In the genomic region with DNA sequence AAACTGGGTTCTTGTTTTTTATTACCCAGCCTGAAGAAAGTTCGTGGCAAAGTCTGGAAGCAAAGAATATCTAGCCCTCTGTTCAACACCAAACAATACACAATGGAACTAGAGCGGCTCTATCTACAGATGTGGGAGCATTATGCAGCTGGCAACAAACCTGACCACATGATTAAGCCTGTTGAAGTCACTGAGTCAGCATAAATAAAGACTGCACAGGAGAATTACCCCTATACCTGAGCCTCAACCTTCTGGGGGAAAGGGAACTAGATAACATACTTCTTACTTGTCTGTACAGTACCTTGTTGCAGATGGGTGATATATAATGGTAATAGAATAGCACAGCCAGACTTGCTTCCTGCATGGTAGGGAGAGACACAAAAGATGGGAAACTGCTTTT, we compare ENCODE assay signal across 30 cellular contexts. TPM values are rescaled to one million over a fixed set of nuclear protein-coding genes. Genes with fewer than 3 reads are reported as not detected.
DNase-seq lines count a peak whose midpoint lies in the region; ATAC-seq, FAIRE-seq and TF ChIP-seq lines count a peak whose summit lies in the region.
"Had no signal": no experiment of that assay in that cellular context is flagged by ENCODE, and none has a peak within 500 bp of the region (broad histone marks: within the 10 kb centered on the region; RNA-seq: fewer than 3 reads in every experiment).

No MANE protein-coding gene starts in this region.

- 100% methylated on average over 2 of the region's 2 CpGs for WGBS in HepG2 (ENCODE audit: low lambda C conversion rate)
- WGBS in right lobe of liver (ENCODE audit: insufficient coverage, low coverage, low lambda C conversion rate, missing lambda C conversion rate) = 63% methylated on average over 2 of the region's 2 CpGs

- TF ChIP-seq POLR2A in HepG2 (IDR thresholded peaks at IDR 0.05; ENCODE audit: insufficient read depth in 1 of 2, low read depth in 2 of 2, low read length in 2 of 2) (no peak), right lobe of liver (IDR thresholded peaks at IDR 0.05) (no peak)

- no peaks in the 10 kb centered on the region for H4K20me1 ChIP-seq in HepG2 (ENCODE audit: insufficient read depth, low read length)

- H3K4me1 ChIP-seq in HepG2 (ENCODE audit: insufficient read depth, low read length) (no peaks in the 10 kb centered on the region), right lobe of liver (no peaks in the 10 kb centered on the region)
- H3K4me1 ChIP-seq: BLaER1 had no signal

- in situ Hi-C loops in HepG2 (cut with HindIII; ENCODE audit: extremely low pct_ligation_motif_present, low pct_unique_long_range_greater_than_20kb) = no loop called here

- BruUV-seq in HepG2 (replicated peaks; lab: Mats Ljungman, UMichigan) = no TSS peak

- no peak for FAIRE-seq in HepG2 (lab: Jason Lieb, UNC)
- FAIRE-seq: D721Med, GM18507 had no signal

- no peak for TF ChIP-seq CTCF in HepG2 (CRISPR knock-in tag; IDR thresholded peaks at IDR 0.05)
- TF ChIP-seq CTCF in right lobe of liver (IDR thresholded peaks at IDR 0.05) = no peak

- H3K36me3 ChIP-seq in HepG2 (replicated peaks in 1 of 2; ENCODE audit: control insufficient read depth in 1 of 2, insufficient read depth in 2 of 2, low read length in 2 of 2) = peaks cover 1 to 11% of the 10 kb centered on the region in 2 experiments; a peak in 2 of 5 replicates
- H3K36me3 ChIP-seq in right lobe of liver = peaks cover 0 to 48% (median 9%) of the 10 kb centered on the region in 4 donors

- H3K36me3 Mint-ChIP-seq in activated CD4-positive, alpha-beta memory T cell treated with anti-CD3 and anti-CD28 coated beads for 36 hours = peaks cover 32% of the 10 kb centered on the region
- H3K36me3 Mint-ChIP-seq in activated CD4-positive, alpha-beta memory T cell treated with anti-CD3 and anti-CD28 coated beads, Interleukin-2, amount 10 ng/mL, durations not matched to agents 7 days and 5 days (ENCODE audit: low read depth) = peaks cover 64% of the 10 kb centered on the region
- peaks cover 37% of the 10 kb centered on the region for H3K36me3 Mint-ChIP-seq in activated naive CD8-positive, alpha-beta T cell treated with anti-CD3 and anti-CD28 coated beads for 36 hours

- CTCF ChIA-PET in activated CD4-positive, alpha-beta memory T cell treated with anti-CD3 and anti-CD28 coated beads for 36 hours (lab: Charles Lee) = interaction anchor here (1.0 kb wide), 1 partner anchor 79 kb away, joined by 3 read pairs; no protein-coding TSS in a partner anchor
- CTCF ChIA-PET in activated CD4-positive, alpha-beta memory T cell treated with anti-CD3 and anti-CD28 coated beads, Interleukin-2, amount 10 ng/mL, durations not matched to agents 7 days and 5 days (lab: Charles Lee) = no interaction called here
- CTCF ChIA-PET in HepG2 (lab: Yijun Ruan, JAX; ENCODE audit: low intra/inter-chr PET ratio, low total read pairs) = no interaction called here

- H3K27me3 ChIP-seq in HepG2 (ENCODE audit: control insufficient read depth in 1 of 2, insufficient read depth in 2 of 2, low read length in 2 of 2) (no peaks in the 10 kb centered on the region), right lobe of liver (no peaks in the 10 kb centered on the region)
- H3K27me3 ChIP-seq: MG63 had no signal

- TF ChIP-seq EP300 in HepG2 (IDR thresholded peaks at IDR 0.05; ENCODE audit: low read depth in 2 of 2, low read length in 2 of 2) = no peak
- no peak for TF ChIP-seq EP300 in HepG2 (CRISPR knock-in tag; IDR thresholded peaks at IDR 0.05; ENCODE audit: borderline replicate concordance)

- H3K9me3 ChIP-seq in HepG2 (ENCODE audit: low read length) (no peaks in the 10 kb centered on the region), right lobe of liver (no peaks in the 10 kb centered on the region)
- H3K9me3 ChIP-seq: BLaER1, MG63 had no signal

- H3K4me3 Mint-ChIP-seq in activated CD4-positive, alpha-beta memory T cell treated with anti-CD3 and anti-CD28 coated beads for 36 hours = no peak overlapping the region
- no peak overlapping the region for H3K4me3 Mint-ChIP-seq in activated CD4-positive, alpha-beta memory T cell treated with anti-CD3 and anti-CD28 coated beads, Interleukin-2, amount 10 ng/mL, durations not matched to agents 7 days and 5 days
- H3K4me3 Mint-ChIP-seq in activated naive CD8-positive, alpha-beta T cell treated with anti-CD3 and anti-CD28 coated beads for 36 hours = no peak overlapping the region
- H3K4me3 Mint-ChIP-seq: CD4-positive, CD25-positive, alpha-beta regulatory T cell had no signal

- H3K27me3 Mint-ChIP-seq in activated CD4-positive, alpha-beta memory T cell treated with anti-CD3 and anti-CD28 coated beads for 36 hours = no peaks in the 10 kb centered on the region
- no peaks in the 10 kb centered on the region for H3K27me3 Mint-ChIP-seq in activated CD4-positive, alpha-beta memory T cell treated with anti-CD3 and anti-CD28 coated beads, Interleukin-2, amount 10 ng/mL, durations not matched to agents 7 days and 5 days
- peaks cover 3% of the 10 kb centered on the region for H3K27me3 Mint-ChIP-seq in activated naive CD8-positive, alpha-beta T cell treated with anti-CD3 and anti-CD28 coated beads for 36 hours
- H3K27me3 Mint-ChIP-seq: CD4-positive, CD25-positive, alpha-beta regulatory T cell had no signal

- H2AFZ ChIP-seq in HepG2 (ENCODE audit: low read length) = no peak overlapping the region

- no peak overlapping the region for H3K9ac ChIP-seq in HepG2 (ENCODE audit: insufficient read depth, low read depth, low read length)
- H3K9ac ChIP-seq: BLaER1 had no signal

- intact Hi-C loops in activated CD4-positive, alpha-beta memory T cell treated with anti-CD3 and anti-CD28 coated beads for 36 hours (cut with micrococcal nuclease) = loop anchor here (5.0 kb wide), 1 partner anchor 34 kb away; no protein-coding TSS in a partner anchor
- intact Hi-C loops in HepG2 (cut with micrococcal nuclease; ENCODE audit: unreplicated experiment) = loop anchor here (5.0 kb wide), 1 partner anchor 79 kb away; no protein-coding TSS in a partner anchor
- intact Hi-C loops in right lobe of liver (cut with DNase I) = no loop called here
- intact Hi-C loops in left colon (cut with DNase I, micrococcal nuclease) = no loop called here

- peak overlapping the region; percentile 1 for H3K27ac Mint-ChIP-seq in activated CD4-positive, alpha-beta memory T cell treated with anti-CD3 and anti-CD28 coated beads for 36 hours
- H3K27ac Mint-ChIP-seq in activated CD4-positive, alpha-beta memory T cell treated with anti-CD3 and anti-CD28 coated beads, Interleukin-2, amount 10 ng/mL, durations not matched to agents 7 days and 5 days = no peak overlapping the region
- peak overlapping the region; percentile 29 for H3K27ac Mint-ChIP-seq in activated naive CD8-positive, alpha-beta T cell treated with anti-CD3 and anti-CD28 coated beads for 36 hours
- H3K27ac Mint-ChIP-seq: CD4-positive, CD25-positive, alpha-beta regulatory T cell had no signal

- H3K79me2 ChIP-seq in HepG2 (ENCODE audit: insufficient read depth, low read length) = no peaks in the 10 kb centered on the region

- DNase-seq in activated CD4-positive, alpha-beta memory T cell treated with anti-CD3 and anti-CD28 coated beads for 36 hours = no peak
- DNase-seq in activated CD4-positive, alpha-beta memory T cell treated with anti-CD3 and anti-CD28 coated beads, Interleukin-2, amount 10 ng/mL, durations not matched to agents 7 days and 5 days = no peak
- DNase-seq in HepG2 (ENCODE audit: low spot score) (no peak), right lobe of liver (no peak), left colon (no peak), NCI-H446 treated with DMSO at 0.1 percent for 48 hours (lab: John Stamatoyannopoulos, UW) (no peak)
- DNase-seq in activated naive CD8-positive, alpha-beta T cell treated with anti-CD3 and anti-CD28 coated beads for 36 hours = no peak
- DNase-seq: 8988T; CD4-positive, CD25-positive, alpha-beta regulatory T cell; H7; KG1; MG63; NCI-H1105 treated with DMSO at 0.1 percent for 48 hours; NCI-H2029; NCI-H2227 treated with DMSO at 0.1 percent for 48 hours; NCI-H510A; NCI-H69; SHP77 had no signal

- no peak for TF ChIP-seq RAD21 in HepG2 (CRISPR knock-in tag; IDR thresholded peaks at IDR 0.05)

- ATAC-seq in HepG2 = no peak
- no peak for ATAC-seq in right lobe of liver
- no peak for ATAC-seq in left colon
- no peak for ATAC-seq in HG03039 (IDR thresholded peaks at IDR 0.05; ENCODE audit: unreplicated experiment)
- ATAC-seq: Panc1 had no signal

- H3K9me3 Mint-ChIP-seq in activated CD4-positive, alpha-beta memory T cell treated with anti-CD3 and anti-CD28 coated beads for 36 hours = no peaks in the 10 kb centered on the region
- no peaks in the 10 kb centered on the region for H3K9me3 Mint-ChIP-seq in activated CD4-positive, alpha-beta memory T cell treated with anti-CD3 and anti-CD28 coated beads, Interleukin-2, amount 10 ng/mL, durations not matched to agents 7 days and 5 days
- H3K9me3 Mint-ChIP-seq in activated naive CD8-positive, alpha-beta T cell treated with anti-CD3 and anti-CD28 coated beads for 36 hours = no peaks in the 10 kb centered on the region
- H3K9me3 Mint-ChIP-seq: CD4-positive, CD25-positive, alpha-beta regulatory T cell had no signal

- POLR2A ChIA-PET in activated CD4-positive, alpha-beta memory T cell treated with anti-CD3 and anti-CD28 coated beads for 36 hours (lab: Charles Lee) = no interaction called here
- POLR2A ChIA-PET in activated CD4-positive, alpha-beta memory T cell treated with anti-CD3 and anti-CD28 coated beads, Interleukin-2, amount 10 ng/mL, durations not matched to agents 7 days and 5 days (lab: Charles Lee) = interaction anchor here (1.0 kb wide), 1 partner anchor 29 kb away, joined by 3 read pairs; no protein-coding TSS in a partner anchor
- POLR2A ChIA-PET in HepG2 (lab: Yijun Ruan, JAX) = no interaction called here

- no peak overlapping the region for H3K27ac ChIP-seq in HepG2 (ENCODE audit: extremely low read length, insufficient read depth, low read length)
- no peak overlapping the region for H3K27ac ChIP-seq in right lobe of liver
- H3K27ac ChIP-seq: BLaER1, RWPE1 had no signal

- no peak overlapping the region for H3K4me2 ChIP-seq in HepG2 (ENCODE audit: low read depth, low read length)
- H3K4me2 ChIP-seq: BLaER1 had no signal

- H3K4me1 Mint-ChIP-seq in activated CD4-positive, alpha-beta memory T cell treated with anti-CD3 and anti-CD28 coated beads for 36 hours (ENCODE audit: low read depth) = no peaks in the 10 kb centered on the region
- H3K4me1 Mint-ChIP-seq in activated CD4-positive, alpha-beta memory T cell treated with anti-CD3 and anti-CD28 coated beads, Interleukin-2, amount 10 ng/mL, durations not matched to agents 7 days and 5 days = no peaks in the 10 kb centered on the region
- H3K4me1 Mint-ChIP-seq in activated naive CD8-positive, alpha-beta T cell treated with anti-CD3 and anti-CD28 coated beads for 36 hours = peaks cover 18% of the 10 kb centered on the region

- H3K4me3 ChIP-seq in HepG2 (replicated peaks in 1 of 3; ENCODE audit: insufficient read depth in 1 of 3, low read depth in 2 of 3, low read length in 3 of 3) = no peak overlapping the region
- H3K4me3 ChIP-seq in right lobe of liver = no peak overlapping the region
- H3K4me3 ChIP-seq: BLaER1, MG63 had no signal

RNA-seq across cellular contexts. Expression of a gene that starts 4.6 kb away (rescaled TPM):
- 1 to 10 TPM; 3.2 to 3.4 TPM for total RNA-seq in activated CD4-positive, alpha-beta memory T cell treated with anti-CD3 and anti-CD28 coated beads for 36 hours
- 1 to 10 TPM; 4.4 to 5.3 TPM for total RNA-seq in activated CD4-positive, alpha-beta memory T cell treated with anti-CD3 and anti-CD28 coated beads, Interleukin-2, amount 10 ng/mL, durations not matched to agents 7 days and 5 days
- total RNA-seq in HepG2 (2016; rRNA removed; fragmentation: Illumina TruSeq; extraction: Trizol) = 0.17 and 0.66 TPM in 2 replicates
- total RNA-seq in HepG2 (2016; cell fraction: cytosol; rRNA removed; fragmentation: Illumina TruSeq; extraction: Trizol; ENCODE audit: low read depth) = 0.35 and 0.51 TPM in 2 replicates
- total RNA-seq in HepG2 (2016; cell fraction: insoluble cytoplasmic fraction; rRNA removed; fragmentation: Illumina TruSeq; extraction: Trizol) = 0.27 and 0.32 TPM in 2 replicates
- total RNA-seq in HepG2 (2016; cell fraction: membrane; rRNA removed; fragmentation: Illumina TruSeq; extraction: Trizol) = 0.38 and 0.43 TPM in 2 replicates
- 0.62 and 0.69 TPM in 2 replicates for total RNA-seq in HepG2 (2016; cell fraction: nucleus; rRNA removed; fragmentation: Illumina TruSeq; extraction: Trizol)
- 0.38 and 0.44 TPM in 2 replicates for polyA plus RNA-seq in HepG2 (2011; rRNA removed)
- 0.09 and 0.12 TPM in 2 replicates for polyA plus RNA-seq in HepG2 (2011; cell fraction: cytosol; rRNA removed)
- polyA plus RNA-seq in HepG2 (2011; cell fraction: nucleus; rRNA removed) = 1.7 and 2.0 TPM in 2 replicates
- polyA plus RNA-seq in HepG2 (2012) = 0.27 and 0.55 TPM in 2 replicates
- 0.05 and 0.11 TPM in 2 replicates for polyA plus RNA-seq in HepG2 (2016; cell fraction: cytosol; fragmentation: Illumina TruSeq; extraction: Trizol; ENCODE audit: low read depth)
- 0.17 and 0.27 TPM in 2 replicates for polyA plus RNA-seq in HepG2 (2016; cell fraction: insoluble cytoplasmic fraction; fragmentation: Illumina TruSeq; extraction: Trizol; ENCODE audit: low read depth)
- 0.17 and 0.20 TPM in 2 replicates for polyA plus RNA-seq in HepG2 (2016; cell fraction: membrane; fragmentation: Illumina TruSeq; extraction: Trizol; ENCODE audit: low read depth)
- polyA plus RNA-seq in HepG2 (2016; cell fraction: nucleus; fragmentation: Illumina TruSeq; extraction: Trizol; ENCODE audit: insufficient read depth, low read depth) = 1.8 and 2.4 TPM in 2 replicates
- 0.48 and 0.96 TPM in 2 replicates for polyA minus RNA-seq in HepG2 (2011; rRNA and poly(A)+ RNA removed; ENCODE audit: low replicate concordance)
- not detected in 2 replicates for polyA minus RNA-seq in HepG2 (2011; cell fraction: cytosol; rRNA and poly(A)+ RNA removed)
- polyA minus RNA-seq in HepG2 (2011; cell fraction: nucleus; rRNA and poly(A)+ RNA removed) = 0.77 and 1.1 TPM in 2 replicates
- total RNA-seq in right lobe of liver = 1 to 10 TPM in 3 of 6 experiments, under 1 TPM in 3; 0.37 to 1.7 (median 0.95) TPM
- 1 to 10 TPM; 1.6 to 3.1 TPM for total RNA-seq in activated naive CD8-positive, alpha-beta T cell treated with anti-CD3 and anti-CD28 coated beads for 36 hours
- 1 to 10 TPM; 1.1 to 1.2 TPM for total RNA-seq in left colon

RNA-seq across cellular contexts. Expression of a gene that starts 40.7 kb away (rescaled TPM):
- total RNA-seq in activated CD4-positive, alpha-beta memory T cell treated with anti-CD3 and anti-CD28 coated beads for 36 hours = 100 to 1,000 TPM; 280 to 304 TPM
- 100 to 1,000 TPM; 360 to 382 TPM for total RNA-seq in activated CD4-positive, alpha-beta memory T cell treated with anti-CD3 and anti-CD28 coated beads, Interleukin-2, amount 10 ng/mL, durations not matched to agents 7 days and 5 days
- 52.5 and 71.7 TPM in 2 replicates for total RNA-seq in HepG2 (2016; rRNA removed; fragmentation: Illumina TruSeq; extraction: Trizol)
- 4.9 and 5.6 TPM in 2 replicates for total RNA-seq in HepG2 (2016; cell fraction: cytosol; rRNA removed; fragmentation: Illumina TruSeq; extraction: Trizol; ENCODE audit: low read depth)
- 52.7 and 70.9 TPM in 2 replicates for total RNA-seq in HepG2 (2016; cell fraction: insoluble cytoplasmic fraction; rRNA removed; fragmentation: Illumina TruSeq; extraction: Trizol)
- 11.5 and 13.1 TPM in 2 replicates for total RNA-seq in HepG2 (2016; cell fraction: membrane; rRNA removed; fragmentation: Illumina TruSeq; extraction: Trizol)
- total RNA-seq in HepG2 (2016; cell fraction: nucleus; rRNA removed; fragmentation: Illumina TruSeq; extraction: Trizol) = 170 and 179 TPM in 2 replicates
- polyA plus RNA-seq in HepG2 (2011; rRNA removed) = 463 and 485 TPM in 2 replicates
- 37.5 and 43.0 TPM in 2 replicates for polyA plus RNA-seq in HepG2 (2011; cell fraction: cytosol; rRNA removed)
- polyA plus RNA-seq in HepG2 (2011; cell fraction: nucleus; rRNA removed) = 2,493 and 2,606 TPM in 2 replicates
- polyA plus RNA-seq in HepG2 (2012) = 113 and 128 TPM in 2 replicates
- 0.86 and 0.88 TPM in 2 replicates for polyA plus RNA-seq in HepG2 (2016; cell fraction: cytosol; fragmentation: Illumina TruSeq; extraction: Trizol; ENCODE audit: low read depth)
- 22.9 and 23.0 TPM in 2 replicates for polyA plus RNA-seq in HepG2 (2016; cell fraction: insoluble cytoplasmic fraction; fragmentation: Illumina TruSeq; extraction: Trizol; ENCODE audit: low read depth)
- 3.1 and 3.9 TPM in 2 replicates for polyA plus RNA-seq in HepG2 (2016; cell fraction: membrane; fragmentation: Illumina TruSeq; extraction: Trizol; ENCODE audit: low read depth)
- 356 and 366 TPM in 2 replicates for polyA plus RNA-seq in HepG2 (2016; cell fraction: nucleus; fragmentation: Illumina TruSeq; extraction: Trizol; ENCODE audit: insufficient read depth, low read depth)
- polyA minus RNA-seq in HepG2 (2011; rRNA and poly(A)+ RNA removed; ENCODE audit: low replicate concordance) = 281 and 760 TPM in 2 replicates
- polyA minus RNA-seq in HepG2 (2011; cell fraction: cytosol; rRNA and poly(A)+ RNA removed) = 35.7 and 38.7 TPM in 2 replicates
- 961 and 1,068 TPM in 2 replicates for polyA minus RNA-seq in HepG2 (2011; cell fraction: nucleus; rRNA and poly(A)+ RNA removed)
- total RNA-seq in right lobe of liver = 10 to 100 TPM; 35.5 to 67.0 (median 44.5) TPM
- total RNA-seq in activated naive CD8-positive, alpha-beta T cell treated with anti-CD3 and anti-CD28 coated beads for 36 hours = 100 to 1,000 TPM; 233 to 244 TPM
- total RNA-seq in left colon = 100 to 1,000 TPM; 100 to 101 TPM

RNA-seq across cellular contexts. Expression of a gene that starts 44.7 kb away (rescaled TPM):
- total RNA-seq in activated CD4-positive, alpha-beta memory T cell treated with anti-CD3 and anti-CD28 coated beads for 36 hours = 10 to 100 TPM; 28.5 to 31.1 TPM
- 10 to 100 TPM; 84.9 to 85.7 TPM for total RNA-seq in activated CD4-positive, alpha-beta memory T cell treated with anti-CD3 and anti-CD28 coated beads, Interleukin-2, amount 10 ng/mL, durations not matched to agents 7 days and 5 days
- 0.17 and 0.18 TPM in 2 replicates for total RNA-seq in HepG2 (2016; rRNA removed; fragmentation: Illumina TruSeq; extraction: Trizol)
- 0.18 and 0.20 TPM in 2 replicates for total RNA-seq in HepG2 (2016; cell fraction: cytosol; rRNA removed; fragmentation: Illumina TruSeq; extraction: Trizol; ENCODE audit: low read depth)
- 0.13 TPM in 1 of 2 replicates, not detected in the other for total RNA-seq in HepG2 (2016; cell fraction: insoluble cytoplasmic fraction; rRNA removed; fragmentation: Illumina TruSeq; extraction: Trizol)
- total RNA-seq in HepG2 (2016; cell fraction: membrane; rRNA removed; fragmentation: Illumina TruSeq; extraction: Trizol) = 0.10 and 0.15 TPM in 2 replicates
- total RNA-seq in HepG2 (2016; cell fraction: nucleus; rRNA removed; fragmentation: Illumina TruSeq; extraction: Trizol) = 0.22 and 0.37 TPM in 2 replicates
- not detected in 2 replicates for polyA plus RNA-seq in HepG2 (2011; rRNA removed)
- polyA plus RNA-seq in HepG2 (2011; cell fraction: cytosol; rRNA removed) = not detected in 2 replicates
- polyA plus RNA-seq in HepG2 (2011; cell fraction: nucleus; rRNA removed) = 0.07 TPM in 1 of 2 replicates, not detected in the other
- polyA plus RNA-seq in HepG2 (2012) = not detected in 2 replicates
- 0.08 and 0.09 TPM in 2 replicates for polyA plus RNA-seq in HepG2 (2016; cell fraction: cytosol; fragmentation: Illumina TruSeq; extraction: Trizol; ENCODE audit: low read depth)
- 0.32 TPM in 1 of 2 replicates, not detected in the other for polyA plus RNA-seq in HepG2 (2016; cell fraction: insoluble cytoplasmic fraction; fragmentation: Illumina TruSeq; extraction: Trizol; ENCODE audit: low read depth)
- 0.15 and 0.27 TPM in 2 replicates for polyA plus RNA-seq in HepG2 (2016; cell fraction: membrane; fragmentation: Illumina TruSeq; extraction: Trizol; ENCODE audit: low read depth)
- 0.28 and 0.29 TPM in 2 replicates for polyA plus RNA-seq in HepG2 (2016; cell fraction: nucleus; fragmentation: Illumina TruSeq; extraction: Trizol; ENCODE audit: insufficient read depth, low read depth)
- polyA minus RNA-seq in HepG2 (2011; rRNA and poly(A)+ RNA removed; ENCODE audit: low replicate concordance) = 0.30 TPM in 1 of 2 replicates, not detected in the other
- not detected in 2 replicates for polyA minus RNA-seq in HepG2 (2011; cell fraction: cytosol; rRNA and poly(A)+ RNA removed)
- not detected in 2 replicates for polyA minus RNA-seq in HepG2 (2011; cell fraction: nucleus; rRNA and poly(A)+ RNA removed)
- total RNA-seq in right lobe of liver = under 1 TPM in 1 of 6 experiments, not detected in 5; 0.13 TPM
- total RNA-seq in activated naive CD8-positive, alpha-beta T cell treated with anti-CD3 and anti-CD28 coated beads for 36 hours = 10 to 100 TPM; 58.5 to 58.6 TPM
- total RNA-seq in left colon = 1 to 10 TPM; 2.3 to 2.7 TPM
- total RNA-seq: Daoy, G401, H7, HT1080, OCI-LY7, SK-MEL-5 had no signal
- polyA plus RNA-seq: AG04450 had no signal

Comparison
In these comparisons a context has a peak if more than half of its experiments do, and no peak if none do; other contexts are left out.
1. intact Hi-C loops: an anchor here in activated CD4-positive, alpha-beta memory T cell treated with anti-CD3 and anti-CD28 coated beads for 36 hours (5.0 kb wide) and HepG2 (5.0 kb wide); none called in right lobe of liver and left colon.
2. RNA of a gene that starts 44.7 kb away (total RNA-seq): 84.9 to 85.7 TPM in activated CD4-positive, alpha-beta memory T cell treated with anti-CD3 and anti-CD28 coated beads, Interleukin-2, amount 10 ng/mL, durations not matched to agents 7 days and 5 days, 58.5 to 58.6 TPM in activated naive CD8-positive, alpha-beta T cell treated with anti-CD3 and anti-CD28 coated beads for 36 hours and 28.5 to 31.1 TPM in activated CD4-positive, alpha-beta memory T cell treated with anti-CD3 and anti-CD28 coated beads for 36 hours; 2.3 to 2.7 TPM in left colon, 0.10 to 0.37 TPM in HepG2 and 0.13 TPM in right lobe of liver; every median in the first group is over 4 times any median in the second.